Comparison of ENCODE assay signal across 15 cellular contexts in genomic region chr7:50329775-50330174, GRCh38. TPM values are rescaled to one million over a fixed set of nuclear protein-coding genes. Genes with fewer than 3 reads are reported as not detected.
DNase-seq lines count a peak whose midpoint lies in the region; ATAC-seq and TF ChIP-seq lines count a peak whose summit lies in the region.
"Had no signal": no experiment of that assay in that cellular context is flagged by ENCODE, and none has a peak within 500 bp of the region (broad histone marks: within the 10 kb centered on the region; RNA-seq: fewer than 3 reads in every experiment).

No MANE protein-coding gene starts in this region.

- peak overlapping the region; percentile 82 for H3K27ac Mint-ChIP-seq in activated naive CD8-positive, alpha-beta T cell treated with anti-CD3 and anti-CD28 coated beads for 36 hours
- H3K27ac Mint-ChIP-seq in activated naive CD8-positive, alpha-beta T cell treated with anti-CD3 and anti-CD28 coated beads, Interleukin-2, amount 50 U/mL, for 24 hours = no peak overlapping the region
- H3K27ac Mint-ChIP-seq in T-helper 17 cell = no peak overlapping the region
- H3K27ac Mint-ChIP-seq: mesothelial cell of epicardium had no signal

- H3K4me3 ChIP-seq in transverse colon (no peak overlapping the region), mammary epithelial cell (replicated peaks in 1 of 3; ENCODE audit: insufficient read depth in 1 of 3, low read depth in 2 of 3, low read length in 3 of 3) (no peak overlapping the region)

- in situ Hi-C loops in transverse colon (cut with MboI; ENCODE audit: low pct_ligation_motif_present in 1 of 4, low pct_unique_long_range_greater_than_20kb in 1 of 4, low sequenced_read_pairs in 3 of 4) (no loop called here), mammary epithelial cell (cut with MboI; ENCODE audit: low sequenced_read_pairs in 2 of 2) (no loop called here)

- TF ChIP-seq POLR2A in transverse colon (IDR thresholded peaks at IDR 0.05) = no peak

- H3K27ac ChIP-seq in transverse colon (peak overlapping the region; percentile 37 to 72 (median 55)), mammary epithelial cell (ENCODE audit: insufficient read depth, low read depth, low read length) (no peak overlapping the region)

- BruUV-seq in mammary epithelial cell (replicated peaks; lab: Mats Ljungman, UMichigan) = no TSS peak

- H2AFZ ChIP-seq in mammary epithelial cell (ENCODE audit: low read depth, low read length) = no peak overlapping the region

- H3K27me3 ChIP-seq in transverse colon (no peaks in the 10 kb centered on the region), mammary epithelial cell (ENCODE audit: insufficient read depth, low read length) (no peaks in the 10 kb centered on the region)

- H3K9me3 Mint-ChIP-seq in activated naive CD8-positive, alpha-beta T cell treated with anti-CD3 and anti-CD28 coated beads for 36 hours = no peaks in the 10 kb centered on the region
- no peaks in the 10 kb centered on the region for H3K9me3 Mint-ChIP-seq in activated naive CD8-positive, alpha-beta T cell treated with anti-CD3 and anti-CD28 coated beads, Interleukin-2, amount 50 U/mL, for 24 hours
- H3K9me3 Mint-ChIP-seq: mesothelial cell of epicardium; stimulated activated naive CD8-positive, alpha-beta T cell treated with anti-CD3 and anti-CD28 coated beads, Interleukin-15, amount 100 ng/mL, for 72 hours had no signal

- no peak for TF ChIP-seq EP300 in transverse colon (IDR thresholded peaks at IDR 0.05; ENCODE audit: low read depth)

- dilution Hi-C loops in mammary epithelial cell (cut with HindIII; ENCODE audit: low sequenced_read_pairs) = no loop called here

- intact Hi-C loops in transverse colon (cut with DNase I; ENCODE audit: low total_unique reads) = no loop called here
- intact Hi-C loops in mammary epithelial cell (cut with micrococcal nuclease) = no loop called here

- peaks cover 58% of the 10 kb centered on the region for H3K36me3 Mint-ChIP-seq in activated naive CD8-positive, alpha-beta T cell treated with anti-CD3 and anti-CD28 coated beads for 36 hours
- peaks cover 62% of the 10 kb centered on the region for H3K36me3 Mint-ChIP-seq in activated naive CD8-positive, alpha-beta T cell treated with anti-CD3 and anti-CD28 coated beads, Interleukin-2, amount 50 U/mL, for 24 hours (ENCODE audit: low read depth)
- peaks cover 11% of the 10 kb centered on the region for H3K36me3 Mint-ChIP-seq in T-helper 17 cell (ENCODE audit: low read depth)
- H3K36me3 Mint-ChIP-seq: mesothelial cell of epicardium had no signal

- H3K79me2 ChIP-seq in mammary epithelial cell (ENCODE audit: insufficient read depth, low read length) = no peaks in the 10 kb centered on the region

- no peaks in the 10 kb centered on the region for H4K20me1 ChIP-seq in mammary epithelial cell (ENCODE audit: insufficient read depth, low read length)

- no peak for ATAC-seq in activated naive CD8-positive, alpha-beta T cell treated with anti-CD3 and anti-CD28 coated beads, Interleukin-2, amount 50 U/mL, for 24 hours
- ATAC-seq in HG02798 (IDR thresholded peaks at IDR 0.05; ENCODE audit: poor library complexity, unreplicated experiment) (peak; percentile 22), T-helper 17 cell (peak; percentile 26)
- ATAC-seq: HepG2; SK-N-SH treated with all-trans-retinoic acid at 6 μM for 48 hours; stimulated activated naive CD8-positive, alpha-beta T cell treated with anti-CD3 and anti-CD28 coated beads, Interleukin-15, amount 100 ng/mL, for 72 hours had no signal

- H3K4me1 ChIP-seq in transverse colon (peaks cover 0 to 5% (median 0%) of the 10 kb centered on the region in 4 donors), mammary epithelial cell (ENCODE audit: insufficient read depth, low read length) (no peaks in the 10 kb centered on the region)

- TF ChIP-seq CTCF in transverse colon (IDR thresholded peaks at IDR 0.05) (no peak), mammary epithelial cell (conservative IDR thresholded peaks at IDR 0.05 in 1 of 2, IDR thresholded peaks at IDR 0.05 in 1 of 2; ENCODE audit: extremely low read depth in 1 of 2, insufficient read depth in 1 of 2, low read depth in 1 of 2, low read length in 2 of 2) (no peak)

- no peak for DNase-seq in activated naive CD8-positive, alpha-beta T cell treated with anti-CD3 and anti-CD28 coated beads for 36 hours
- no peak for DNase-seq in activated naive CD8-positive, alpha-beta T cell treated with anti-CD3 and anti-CD28 coated beads, Interleukin-2, amount 50 U/mL, for 24 hours
- DNase-seq in T-helper 17 cell (no peak), transverse colon (peak; percentile 50), NCI-H2227 (lab: John Stamatoyannopoulos, UW; ENCODE audit: unreplicated experiment) (no peak), mammary epithelial cell (no peak)
- no peak for DNase-seq in NK-92 treated with Interleukin-12 subunit alpha and Interleukin-12 subunit beta, amount 100 ng/mL, for 24 hours (lab: John Stamatoyannopoulos, UW)
- DNase-seq: activated naive CD4-positive, alpha-beta T cell treated with anti-CD3 and anti-CD28 coated beads, Interleukin-2, amount 50 U/mL, for 16 hours; NCI-H774; posterior cingulate gyrus; stimulated activated naive CD8-positive, alpha-beta T cell treated with anti-CD3 and anti-CD28 coated beads, Interleukin-15, amount 100 ng/mL, for 72 hours had no signal

- H3K36me3 ChIP-seq in transverse colon = no peaks in the 10 kb centered on the region
- no peaks in the 10 kb centered on the region for H3K36me3 ChIP-seq in mammary epithelial cell (ENCODE audit: insufficient read depth, low read length)

- CTCF ChIA-PET in mammary epithelial cell (lab: Charles Lee; ENCODE audit: low non-redundant PET) = no interaction called here

- no peak overlapping the region for H3K9ac ChIP-seq in mammary epithelial cell (ENCODE audit: insufficient read depth, low read length)

- no peaks in the 10 kb centered on the region for H3K27me3 Mint-ChIP-seq in activated naive CD8-positive, alpha-beta T cell treated with anti-CD3 and anti-CD28 coated beads for 36 hours
- no peaks in the 10 kb centered on the region for H3K27me3 Mint-ChIP-seq in activated naive CD8-positive, alpha-beta T cell treated with anti-CD3 and anti-CD28 coated beads, Interleukin-2, amount 50 U/mL, for 24 hours
- H3K27me3 Mint-ChIP-seq in T-helper 17 cell = no peaks in the 10 kb centered on the region
- H3K27me3 Mint-ChIP-seq: stimulated activated naive CD8-positive, alpha-beta T cell treated with anti-CD3 and anti-CD28 coated beads, Interleukin-15, amount 100 ng/mL, for 72 hours had no signal

- H3K4me2 ChIP-seq in mammary epithelial cell (ENCODE audit: insufficient read depth, low read depth, low read length) = no peak overlapping the region

- no peaks in the 10 kb centered on the region for H3K9me3 ChIP-seq in T-helper 17 cell (ENCODE audit: control insufficient read depth, low read length, poor library complexity, severe bottlenecking)
- no peaks in the 10 kb centered on the region for H3K9me3 ChIP-seq in transverse colon
- H3K9me3 ChIP-seq in mammary epithelial cell (replicated peaks; ENCODE audit: insufficient read depth, low read length) = no peaks in the 10 kb centered on the region

- H3K4me3 Mint-ChIP-seq in activated naive CD8-positive, alpha-beta T cell treated with anti-CD3 and anti-CD28 coated beads for 36 hours = peak overlapping the region; percentile 29
- no peak overlapping the region for H3K4me3 Mint-ChIP-seq in activated naive CD8-positive, alpha-beta T cell treated with anti-CD3 and anti-CD28 coated beads, Interleukin-2, amount 50 U/mL, for 24 hours
- H3K4me3 Mint-ChIP-seq in T-helper 17 cell = no peak overlapping the region
- H3K4me3 Mint-ChIP-seq: mesothelial cell of epicardium had no signal

- peaks cover 66% of the 10 kb centered on the region for H3K4me1 Mint-ChIP-seq in activated naive CD8-positive, alpha-beta T cell treated with anti-CD3 and anti-CD28 coated beads for 36 hours
- peaks cover 33% of the 10 kb centered on the region for H3K4me1 Mint-ChIP-seq in activated naive CD8-positive, alpha-beta T cell treated with anti-CD3 and anti-CD28 coated beads, Interleukin-2, amount 50 U/mL, for 24 hours
- peaks cover 53% of the 10 kb centered on the region for H3K4me1 Mint-ChIP-seq in T-helper 17 cell

- WGBS in transverse colon (ENCODE audit: low coverage in 1 of 2), 2 donors = 60 to 81% methylated on average over 1 to 7 of the region's 9 CpGs
- WGBS in mammary epithelial cell (ENCODE audit: low coverage, missing lambda C conversion rate) = 81% methylated on average over 8 of the region's 9 CpGs

RNA-seq across cellular contexts. Expression of gene IKZF1, which starts 25.3 kb away (rescaled TPM):
- total RNA-seq in activated naive CD8-positive, alpha-beta T cell treated with anti-CD3 and anti-CD28 coated beads for 36 hours = 100 to 1,000 TPM; 220 to 225 TPM
- total RNA-seq in T-helper 17 cell (100 to 1,000 TPM; 301 to 323 TPM), transverse colon (100 to 1,000 TPM in 1 of 4 donors, 10 to 100 TPM in 1, 1 to 10 TPM in 2; 9.2 to 116 (median 29.1) TPM), mammary epithelial cell (not detected)
- polyA plus RNA-seq in mammary epithelial cell = 0.01 TPM
- polyA minus RNA-seq in mammary epithelial cell = not detected
- total RNA-seq: HepG2 had no signal
- polyA plus RNA-seq: HepG2 had no signal

Comparison
In these comparisons a context has a peak if more than half of its experiments do, and no peak if none do; other contexts are left out.
1. RNA of gene IKZF1, which starts 25.3 kb away (total RNA-seq): 301 to 323 TPM in T-helper 17 cell, 220 to 225 TPM in activated naive CD8-positive, alpha-beta T cell treated with anti-CD3 and anti-CD28 coated beads for 36 hours and 9.2 to 116 TPM in transverse colon; not detected in mammary epithelial cell; every median in the first group is over 10 times any median in the second.